ENCODE assay signal across 17 cellular contexts in genomic region chr1:192830596-192831241, GRCh38. TPM values are rescaled to one million over a fixed set of nuclear protein-coding genes. Genes with fewer than 3 reads are reported as not detected.
A peak's percentile ranks its signal among the peaks of the same experiment; 100 is the strongest.
DNase-seq lines count a peak whose midpoint lies in the region; ATAC-seq and TF ChIP-seq lines count a peak whose summit lies in the region.
"Had no signal": no experiment of that assay in that cellular context is flagged by ENCODE, and none has a peak within 500 bp of the region (broad histone marks: within the 10 kb centered on the region; RNA-seq: fewer than 3 reads in every experiment).

No MANE protein-coding gene starts in this region.

- H3K27ac Mint-ChIP-seq in H9: peak overlapping the region in 1 of 3 experiments; percentile 83; a peak in 2 of 7 replicates
- no peak overlapping the region for H3K27ac Mint-ChIP-seq in activated T-helper 1 cell treated with anti-CD3 and anti-CD28 coated beads, Interleukin-12 subunit alpha, Interleukin-12 subunit beta, Interleukin-2, Interleukin-4 antibody, amounts not matched to agents 30 ng/mL and 10 ng/mL and 1 ng/mL, durations not matched to agents 14 hours and 24 hours and 36 hours

- ATAC-seq in PC-3: no peak
- ATAC-seq: A549 had no signal

- H3T11ph ChIP-seq in H9 (ENCODE audit: low read length): no peak overlapping the region

- no peaks in the 10 kb centered on the region for H3F3A ChIP-seq in PC-3 (ENCODE audit: low read length, unreplicated experiment)

- no peak overlapping the region for H2BK120ac ChIP-seq in H9 (ENCODE audit: low read depth, low read length, poor library complexity, severe bottlenecking)

- H3K9me3 ChIP-seq in H9 (ENCODE audit: control insufficient read depth, low read depth, low read length): no peaks in the 10 kb centered on the region
- no peaks in the 10 kb centered on the region for H3K9me3 ChIP-seq in PC-3 (ENCODE audit: low read length)
- H3K9me3 ChIP-seq in osteoblast (ENCODE audit: low read depth, low read length): no peaks in the 10 kb centered on the region
- H3K9me3 ChIP-seq: A549 had no signal

- no CpG with 5 or more reads among the region's 6 CpGs for WGBS in H9 (ENCODE audit: extremely low coverage, insufficient read length, low lambda C conversion rate)

- H4K20me1 ChIP-seq in H9 (ENCODE audit: control insufficient read depth, insufficient read depth, insufficient read length) (no peaks in the 10 kb centered on the region), PC-3 (ENCODE audit: low read length) (no peaks in the 10 kb centered on the region), osteoblast (ENCODE audit: insufficient read depth, low read length) (no peaks in the 10 kb centered on the region)

- H2AFZ ChIP-seq in H9 (ENCODE audit: low read length): no peak overlapping the region
- no peak overlapping the region for H2AFZ ChIP-seq in PC-3 (ENCODE audit: low read length)
- no peak overlapping the region for H2AFZ ChIP-seq in osteoblast (ENCODE audit: low read length)

- no peaks in the 10 kb centered on the region for H3K23me2 ChIP-seq in H9 (ENCODE audit: insufficient read length, low read depth, low read length, poor library complexity, severe bottlenecking)

- peak overlapping the region; percentile 90 for H2BK20ac ChIP-seq in H9 (ENCODE audit: low read depth, low read length, poor library complexity, severe bottlenecking)

- H3K79me2 ChIP-seq in H9 (ENCODE audit: insufficient read depth, low read length) (no peaks in the 10 kb centered on the region), PC-3 (ENCODE audit: low read length) (no peaks in the 10 kb centered on the region), osteoblast (ENCODE audit: insufficient read depth, low read length) (no peaks in the 10 kb centered on the region)

- no peaks in the 10 kb centered on the region for H3K9me2 ChIP-seq in PC-3 (replicated peaks; ENCODE audit: low read length)

- no peak overlapping the region for H2BK15ac ChIP-seq in H9 (ENCODE audit: low read depth, low read length)

- H3K36me3 ChIP-seq in PC-3 (ENCODE audit: low read depth, low read length) (no peaks in the 10 kb centered on the region), osteoblast (ENCODE audit: insufficient read depth, low read length) (no peaks in the 10 kb centered on the region)

- BruUV-seq in PC-3 (replicated peaks; lab: Mats Ljungman, UMichigan): no TSS peak

- no peak overlapping the region for H4K91ac ChIP-seq in H9 (ENCODE audit: insufficient read length, low read depth, low read length)

- H3K27me3 ChIP-seq in H9 (ENCODE audit: insufficient read depth, low read length) (no peaks in the 10 kb centered on the region), PC-3 (ENCODE audit: low read length) (no peaks in the 10 kb centered on the region), osteoblast (ENCODE audit: insufficient read depth, low read length) (no peaks in the 10 kb centered on the region)

- no peak overlapping the region for H3K23ac ChIP-seq in H9 (ENCODE audit: insufficient read length, low read depth, low read length)

- H3K4me3 Mint-ChIP-seq in H9: no peak overlapping the region; a peak in 1 of 5 replicates
- H3K4me3 Mint-ChIP-seq in activated T-helper 1 cell treated with anti-CD3 and anti-CD28 coated beads, Interleukin-12 subunit alpha, Interleukin-12 subunit beta, Interleukin-2, Interleukin-4 antibody, amounts not matched to agents 30 ng/mL and 10 ng/mL and 1 ng/mL, durations not matched to agents 14 hours and 24 hours and 36 hours: no peak overlapping the region

- H2AK5ac ChIP-seq in H9 (ENCODE audit: insufficient read length, low read length): no peak overlapping the region

- H3K27me3 Mint-ChIP-seq in H9 (ENCODE audit: low read depth): no peaks in the 10 kb centered on the region
- H3K27me3 Mint-ChIP-seq in activated T-helper 1 cell treated with anti-CD3 and anti-CD28 coated beads, Interleukin-12 subunit alpha, Interleukin-12 subunit beta, Interleukin-2, Interleukin-4 antibody, amounts not matched to agents 30 ng/mL and 10 ng/mL and 1 ng/mL, durations not matched to agents 14 hours and 24 hours and 36 hours (ENCODE audit: insufficient read depth): peaks cover 23% of the 10 kb centered on the region

- H3K27ac ChIP-seq in H9 (ENCODE audit: insufficient read length, low read depth, low read length): no peak overlapping the region
- H3K27ac ChIP-seq in PC-3 (ENCODE audit: low read length): peak overlapping the region; percentile 60
- peak overlapping the region; percentile 91 for H3K27ac ChIP-seq in osteoblast (ENCODE audit: low read depth, low read length)
- H3K27ac ChIP-seq: A549 had no signal

- peaks cover 7% of the 10 kb centered on the region for H3K4me1 ChIP-seq in H9 (ENCODE audit: insufficient read depth, low read length)
- H3K4me1 ChIP-seq in PC-3 (ENCODE audit: insufficient read depth, low read length): peaks cover 24% of the 10 kb centered on the region
- H3K4me1 ChIP-seq in osteoblast (ENCODE audit: insufficient read depth, low read length): peaks cover 12% of the 10 kb centered on the region

- H2BK5ac ChIP-seq in H9 (ENCODE audit: insufficient read length, low read length): no peak overlapping the region

- CTCF ChIA-PET in PC-3 (lab: Charles Lee): no interaction called here

- no peak overlapping the region for H3K56ac ChIP-seq in H9 (ENCODE audit: insufficient read length, low read depth, low read length)

- H3K36me3 Mint-ChIP-seq in H9 (ENCODE audit: insufficient read depth in 1 of 3, low read depth in 3 of 3): no peaks in the 10 kb centered on the region; a peak in 2 of 7 replicates
- H3K36me3 Mint-ChIP-seq in activated T-helper 1 cell treated with anti-CD3 and anti-CD28 coated beads, Interleukin-12 subunit alpha, Interleukin-12 subunit beta, Interleukin-2, Interleukin-4 antibody, amounts not matched to agents 30 ng/mL and 10 ng/mL and 1 ng/mL, durations not matched to agents 14 hours and 24 hours and 36 hours (ENCODE audit: low read depth): no peaks in the 10 kb centered on the region

- H3K18ac ChIP-seq in H9 (ENCODE audit: insufficient read length, low read depth, low read length): no peak overlapping the region

- H4K8ac ChIP-seq in H9 (replicated peaks; ENCODE audit: insufficient read length, low read depth, low read length): no peak overlapping the region

- TF ChIP-seq CTCF in H9 (conservative IDR thresholded peaks at IDR 0.05): no peak
- TF ChIP-seq CTCF in PC-3 (conservative IDR thresholded peaks at IDR 0.05; ENCODE audit: low read depth, low read length): no peak
- no peak for TF ChIP-seq CTCF in fibroblast of pulmonary artery (IDR thresholded peaks at IDR 0.05; ENCODE audit: low read length, missing control alignments)
- TF ChIP-seq CTCF in osteoblast (IDR thresholded peaks at IDR 0.05; ENCODE audit: extremely low read depth, low read depth, low read length): no peak

- no peak overlapping the region for H3K14ac ChIP-seq in H9 (ENCODE audit: insufficient read depth, low read length)

- peaks cover 21 to 25% of the 10 kb centered on the region in 2 experiments for H3K4me1 Mint-ChIP-seq in H9
- no peaks in the 10 kb centered on the region for H3K4me1 Mint-ChIP-seq in activated T-helper 1 cell treated with anti-CD3 and anti-CD28 coated beads, Interleukin-12 subunit alpha, Interleukin-12 subunit beta, Interleukin-2, Interleukin-4 antibody, amounts not matched to agents 30 ng/mL and 10 ng/mL and 1 ng/mL, durations not matched to agents 14 hours and 24 hours and 36 hours (ENCODE audit: low read depth)

- intact Hi-C loops in PC-3 (cut with micrococcal nuclease): no loop called here
- intact Hi-C loops in activated T-helper 1 cell treated with anti-CD3 and anti-CD28 coated beads, Interleukin-12 subunit alpha, Interleukin-12 subunit beta, Interleukin-2, Interleukin-4 antibody, amounts not matched to agents 30 ng/mL and 10 ng/mL and 1 ng/mL, durations not matched to agents 14 hours and 24 hours and 36 hours (cut with micrococcal nuclease): no loop called here

- H3K4me2 ChIP-seq in H9 (ENCODE audit: insufficient read depth, insufficient read length, low read length): no peak overlapping the region
- H3K4me2 ChIP-seq in PC-3 (ENCODE audit: low read length): no peak overlapping the region
- H3K4me2 ChIP-seq in osteoblast (ENCODE audit: insufficient read depth, low read length): no peak overlapping the region
- H3K4me2 ChIP-seq: A549 had no signal

- H3K79me1 ChIP-seq in H9 (ENCODE audit: insufficient read depth, low read depth, low read length, poor library complexity, severe bottlenecking): no peaks in the 10 kb centered on the region

- no peak overlapping the region for H3K4ac ChIP-seq in H9 (ENCODE audit: low read depth, low read length)

- DNase-seq in H9: no peak
- no peak for DNase-seq in PC-3
- peak; percentile 17 for DNase-seq in fibroblast of pulmonary artery (ENCODE audit: low read depth)
- no peak for DNase-seq in osteoblast (ENCODE audit: insufficient read length, low spot score, missing footprints)
- DNase-seq in activated T-helper 1 cell treated with anti-CD3 and anti-CD28 coated beads, Interleukin-12 subunit alpha, Interleukin-12 subunit beta, Interleukin-2, Interleukin-4 antibody, amounts not matched to agents 30 ng/mL and 10 ng/mL and 1 ng/mL, durations not matched to agents 14 hours and 24 hours and 36 hours (ENCODE audit: low spot score): no peak
- DNase-seq in GM19238 (ENCODE audit: insufficient read length, low spot score): no peak
- no peak for DNase-seq in NCI-H1092 (lab: John Stamatoyannopoulos, UW)
- no peak for DNase-seq in activated naive CD4-positive, alpha-beta T cell (lab: John Stamatoyannopoulos, UW)
- DNase-seq: C1 segment of cervical spinal cord, DND-41, IMR-90, Karpas-422, MM.1S, NCI-H1105, NCI-H1694, NCI-H446 had no signal

- H3K4me3 ChIP-seq in PC-3 (ENCODE audit: low read length): no peak overlapping the region
- H3K4me3 ChIP-seq in fibroblast of pulmonary artery (replicated peaks; ENCODE audit: low read depth, low read length): no peak overlapping the region
- H3K4me3 ChIP-seq in osteoblast (ENCODE audit: insufficient read depth, low read length): no peak overlapping the region
- H3K4me3 ChIP-seq: A549 had no signal

- no peak overlapping the region for H4K5ac ChIP-seq in H9 (ENCODE audit: insufficient read length, low read depth, low read length)

- H3K9ac ChIP-seq in H9 (ENCODE audit: extremely low read depth, insufficient read length, low read length) (no peak overlapping the region), PC-3 (ENCODE audit: low read length) (no peak overlapping the region)

- no peak overlapping the region for H2BK12ac ChIP-seq in H9 (ENCODE audit: insufficient read length, low read depth, low read length)

- H3K9me3 Mint-ChIP-seq in H9: peaks cover 0 to 2% of the 10 kb centered on the region in 2 experiments; a peak in 2 of 5 replicates
- no peaks in the 10 kb centered on the region for H3K9me3 Mint-ChIP-seq in activated T-helper 1 cell treated with anti-CD3 and anti-CD28 coated beads, Interleukin-12 subunit alpha, Interleukin-12 subunit beta, Interleukin-2, Interleukin-4 antibody, amounts not matched to agents 30 ng/mL and 10 ng/mL and 1 ng/mL, durations not matched to agents 14 hours and 24 hours and 36 hours

- POLR2A ChIA-PET in PC-3 (lab: Charles Lee; ENCODE audit: unreplicated experiment): no interaction called here

RNA-seq across cellular contexts. Expression of gene RGS2, which starts 21.9 kb away (rescaled TPM):
- total RNA-seq in H9 (2021): 13.7 and 13.9 TPM in 2 replicates
- total RNA-seq in PC-3 (2014; rRNA removed): 114 and 163 TPM in 2 replicates
- 5.6 and 5.8 TPM in 2 replicates for total RNA-seq in osteoblast
- total RNA-seq in activated T-helper 1 cell treated with anti-CD3 and anti-CD28 coated beads, Interleukin-12 subunit alpha, Interleukin-12 subunit beta, Interleukin-2, Interleukin-4 antibody, amounts not matched to agents 30 ng/mL and 10 ng/mL and 1 ng/mL, durations not matched to agents 14 hours and 24 hours and 36 hours: 11.3 and 12.1 TPM in 2 replicates
